In the genomic region with DNA sequence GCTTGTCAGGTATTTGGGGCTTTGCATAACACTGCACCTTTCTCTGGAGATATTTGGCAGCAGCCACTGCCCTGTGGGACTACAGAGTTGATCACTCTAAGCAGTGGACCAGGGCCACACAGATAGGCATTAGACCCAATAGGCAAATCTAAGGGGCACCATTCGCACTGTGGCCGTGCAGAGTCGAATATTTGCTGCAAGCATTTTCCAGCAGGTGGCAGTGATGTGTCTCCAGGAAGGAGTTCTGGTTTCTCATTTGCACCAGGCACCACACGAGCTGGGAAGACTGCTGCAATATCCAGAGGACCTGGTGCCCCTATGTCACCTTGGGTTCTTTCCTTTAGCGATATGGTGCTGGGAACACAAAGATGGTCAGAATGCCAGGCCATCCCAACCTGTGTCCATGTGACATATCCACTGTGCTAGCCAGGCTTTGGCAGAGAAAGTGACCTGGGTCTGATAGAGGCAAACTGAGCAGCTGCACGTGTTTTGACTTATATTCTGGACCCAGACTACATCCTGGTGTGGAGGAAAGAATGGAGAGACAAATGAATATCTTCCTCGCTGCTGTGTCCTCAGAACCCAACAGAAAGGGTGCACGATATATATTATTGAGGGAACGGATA, we compare ENCODE assay signal across 8 cellular contexts.
DNase-seq lines count a peak whose midpoint lies in the region; ATAC-seq and TF ChIP-seq lines count a peak whose summit lies in the region.

No MANE protein-coding gene starts in this region.

- H3K36me3 ChIP-seq in BE2C (no peaks in the 10 kb centered on the region), lower lobe of right lung (no peaks in the 10 kb centered on the region), uterus (no peaks in the 10 kb centered on the region)

- no peak overlapping the region for H3K27ac ChIP-seq in lower lobe of right lung
- H3K27ac ChIP-seq in uterus: no peak overlapping the region

- DNase-seq in BE2C (peak; percentile 78), NCI-H774 (lab: John Stamatoyannopoulos, UW) (peak; percentile 57), cardiac fibroblast (ENCODE audit: low read depth in 2 of 2) (peak; percentile 21 to 52), lower lobe of right lung (no peak), uterus (peak; percentile 52 to 61)
- no peak for DNase-seq in central memory CD4-positive, alpha-beta T cell

- no peaks in the 10 kb centered on the region; the same call in 1 of the 2 replicates for H3K9me3 ChIP-seq in BE2C
- no peaks in the 10 kb centered on the region for H3K9me3 ChIP-seq in lower lobe of right lung
- H3K9me3 ChIP-seq in uterus: no peaks in the 10 kb centered on the region

- H3K4me1 ChIP-seq in BE2C: peaks cover 29% of the 10 kb centered on the region
- H3K4me1 ChIP-seq in lower lobe of right lung: no peaks in the 10 kb centered on the region
- no peaks in the 10 kb centered on the region for H3K4me1 ChIP-seq in uterus

- no peak for TF ChIP-seq POLR2A in uterus (IDR thresholded peaks at IDR 0.05)

- TF ChIP-seq CTCF in BE2C (IDR thresholded peaks at IDR 0.05; ENCODE audit: low read depth, low read length) (peak; percentile 87), cardiac fibroblast (IDR thresholded peaks at IDR 0.05; ENCODE audit: low read depth, low read length) (peak; percentile 33), lower lobe of right lung (IDR thresholded peaks at IDR 0.05) (peak; percentile 58), uterus (IDR thresholded peaks at IDR 0.05) (peak; percentile 57 to 72 (median 62))

- H3K27me3 ChIP-seq in BE2C: no peaks in the 10 kb centered on the region
- H3K27me3 ChIP-seq in lower lobe of right lung (ENCODE audit: low read depth): no peaks in the 10 kb centered on the region
- no peaks in the 10 kb centered on the region for H3K27me3 ChIP-seq in uterus

- intact Hi-C loops in lower lobe of right lung (cut with DNase I): no loop called here
- intact Hi-C loops in uterus (cut with DNase I; ENCODE audit: low total_unique reads): loop anchor here (5.0 kb wide), 1 partner anchor 238 kb away; no protein-coding TSS in a partner anchor

- ATAC-seq in GM18861 (IDR thresholded peaks at IDR 0.05; ENCODE audit: unreplicated experiment) (peak; percentile 40), lower lobe of right lung (peak; percentile 31 to 56), HG03442 (IDR thresholded peaks at IDR 0.05; ENCODE audit: unreplicated experiment) (no peak)

- no peak overlapping the region for H3K4me3 ChIP-seq in BE2C (ENCODE audit: low read depth, low read length)
- no peak overlapping the region for H3K4me3 ChIP-seq in cardiac fibroblast (replicated peaks in 1 of 2; ENCODE audit: low read depth in 2 of 2, low read length in 2 of 2)
- no peak overlapping the region for H3K4me3 ChIP-seq in lower lobe of right lung
- no peak overlapping the region for H3K4me3 ChIP-seq in uterus

Comparison
In these comparisons a context has a peak if more than half of its experiments do, and no peak if none do; other contexts are left out.
1. DNase-seq: peak in BE2C (single experiment), NCI-H774 (single experiment), cardiac fibroblast (2 of 2) and uterus (2 of 2); none in lower lobe of right lung (single experiment) and central memory CD4-positive, alpha-beta T cell (single experiment).
2. CTCF ChIP-seq: peak in every context shown above with its lines; median percentile 87 in BE2C; 62 in uterus; 58 in lower lobe of right lung; 33 in cardiac fibroblast.